Comparison of ENCODE assay signal across 8 cellular contexts in the genomic region with DNA sequence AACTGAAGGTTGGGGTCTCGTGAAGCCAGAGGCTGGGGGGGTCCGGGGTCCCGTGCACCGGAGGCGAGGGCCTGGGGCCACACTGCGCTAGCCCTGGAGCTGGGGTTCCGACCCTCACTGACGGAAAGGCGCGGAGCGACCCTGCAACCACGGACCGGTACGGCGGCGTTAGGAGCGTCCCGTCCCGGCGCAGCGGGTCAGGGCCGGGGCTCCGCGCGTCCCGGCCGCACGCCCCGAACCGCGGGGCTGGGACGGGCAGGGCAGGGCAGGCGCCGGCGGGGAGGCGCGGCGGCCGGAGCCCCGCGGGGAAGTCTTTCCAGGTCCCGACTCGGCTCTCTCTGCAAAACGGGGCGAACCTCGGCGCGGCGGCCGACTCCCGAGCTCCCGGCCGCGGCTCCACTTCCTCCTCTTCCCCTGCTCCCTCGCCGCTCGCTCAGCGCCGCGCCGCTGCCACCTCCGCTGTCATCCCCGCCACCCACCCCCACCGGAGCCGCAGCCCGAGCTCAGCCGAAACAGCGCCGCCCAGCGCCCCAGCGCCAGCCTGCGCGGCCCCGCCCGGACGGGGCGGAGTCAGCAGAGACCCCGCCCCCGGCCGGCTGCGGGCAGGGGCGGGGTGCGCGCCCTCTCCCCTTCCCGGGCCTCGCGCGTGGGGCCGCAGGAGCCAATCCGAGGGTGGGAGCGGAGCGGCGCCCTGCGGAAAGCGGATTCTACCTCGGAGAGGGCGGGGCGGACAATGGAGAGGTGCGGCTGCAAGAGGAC. TPM values are rescaled to one million over a fixed set of nuclear protein-coding genes. Genes with fewer than 3 reads are reported as not detected.
DNase-seq lines count a peak whose midpoint lies in the region; ATAC-seq and TF ChIP-seq lines count a peak whose summit lies in the region.

Gene GDPD5 (minus strand): TSS at position 509 of the 759 bp plus-strand sequence. CDS start 48,206 bp downstream, outside the sequence.

- H3K9ac ChIP-seq in SU-DHL-6 (ENCODE audit: low read length) = peak within 1 kb of the TSS; percentile 37

- no peak for TF ChIP-seq EP300 in upper lobe of left lung (IDR thresholded peaks at IDR 0.05)

- H3K36me3 ChIP-seq in SU-DHL-6 (ENCODE audit: low read length) (no peaks in the 10 kb centered on the region), heart left ventricle (no peaks in the 10 kb centered on the region), upper lobe of left lung (no peaks in the 10 kb centered on the region)

- no peak within 1 kb of the TSS for H3K27ac ChIP-seq in SU-DHL-6 (ENCODE audit: low read depth, low read length)
- peak within 1 kb of the TSS in 4 of 12 donors; percentile 18 to 62 (median 34) for H3K27ac ChIP-seq in heart left ventricle
- peak within 1 kb of the TSS in 2 of 4 donors; percentile 58 to 79 for H3K27ac ChIP-seq in upper lobe of left lung

- H3K9me2 ChIP-seq in SU-DHL-6 (replicated peaks; ENCODE audit: insufficient read depth, low read length) = no peaks in the 10 kb centered on the region

- intact Hi-C loops in heart left ventricle (cut with DNase I) = loop anchor here in 4 of 10 donors (2.0 to 10.0 kb wide), 4 partner anchors 63 to 241 kb away; partner anchors contain the start of gene RPS3 (in 3 of the 4)
- intact Hi-C loops in posterior vena cava (cut with DNase I) = loop anchor here in 1 of 2 donors (10.0 kb wide), 1 partner anchor 241 kb away; no protein-coding TSS in a partner anchor

- H3K36me3 Mint-ChIP-seq in activated naive CD8-positive, alpha-beta T cell treated with anti-CD3 and anti-CD28 coated beads, Interleukin-2, amount 10 ng/mL, durations not matched to agents 7 days and 5 days = no peaks in the 10 kb centered on the region

- H4K20me1 ChIP-seq in SU-DHL-6 (ENCODE audit: low read depth, low read length) = no peaks in the 10 kb centered on the region

- peak within 1 kb of the TSS; percentile 55 for H3K4me2 ChIP-seq in SU-DHL-6 (ENCODE audit: low read depth, low read length, poor library complexity, severe bottlenecking)

- H3K27me3 Mint-ChIP-seq in activated naive CD8-positive, alpha-beta T cell treated with anti-CD3 and anti-CD28 coated beads, Interleukin-2, amount 10 ng/mL, durations not matched to agents 7 days and 5 days = peaks cover 9% of the 10 kb centered on the region

- no peaks in the 10 kb centered on the region for H3F3A ChIP-seq in SU-DHL-6 (ENCODE audit: insufficient read depth)

- H3K4me1 ChIP-seq in heart left ventricle (peaks cover 0 to 33% (median 16%) of the 10 kb centered on the region in 12 donors), upper lobe of left lung (peaks cover 14 to 28% (median 24%) of the 10 kb centered on the region in 4 donors)

- peaks cover 27% of the 10 kb centered on the region for H3K4me1 Mint-ChIP-seq in activated naive CD8-positive, alpha-beta T cell treated with anti-CD3 and anti-CD28 coated beads, Interleukin-2, amount 10 ng/mL, durations not matched to agents 7 days and 5 days

- 0 to 1% (median 1%) methylated on average over 40 to 99 of the region's 99 CpGs for WGBS in heart left ventricle, 4 donors
- WGBS in upper lobe of left lung, 2 donors = 2% methylated on average over 12 of the region's 99 CpGs; no CpG with 5 or more reads in 1 of the 2 donors

- peak in 1 of 2 donors; percentile 56 for TF ChIP-seq POLR2A in heart left ventricle (IDR thresholded peaks at IDR 0.05)
- peak in 1 of 4 donors; percentile 55 for TF ChIP-seq POLR2A in upper lobe of left lung (IDR thresholded peaks at IDR 0.05)

- peak within 1 kb of the TSS; percentile 80 for H3K27ac Mint-ChIP-seq in activated naive CD8-positive, alpha-beta T cell treated with anti-CD3 and anti-CD28 coated beads, Interleukin-2, amount 10 ng/mL, durations not matched to agents 7 days and 5 days

- peak; percentile 70 for TF ChIP-seq CTCF in GM10266 (IDR thresholded peaks at IDR 0.05; ENCODE audit: control insufficient read depth, insufficient read depth, low read depth, missing control alignments)
- TF ChIP-seq CTCF in SU-DHL-6 (IDR thresholded peaks at IDR 0.05; ENCODE audit: insufficient read depth, low read length, poor library complexity, severe bottlenecking) = peak; percentile 42
- TF ChIP-seq CTCF in heart left ventricle (IDR thresholded peaks at IDR 0.05) = peak in 10 of 12 donors; percentile 39 to 73 (median 64)
- TF ChIP-seq CTCF in upper lobe of left lung (IDR thresholded peaks at IDR 0.05) = peak; percentile 29 to 79 (median 59)

- peak within 1 kb of the TSS; percentile 83 for H3K4me3 Mint-ChIP-seq in activated naive CD8-positive, alpha-beta T cell treated with anti-CD3 and anti-CD28 coated beads, Interleukin-2, amount 10 ng/mL, durations not matched to agents 7 days and 5 days

- POLR2A ChIA-PET in activated naive CD8-positive, alpha-beta T cell treated with anti-CD3 and anti-CD28 coated beads, Interleukin-2, amount 10 ng/mL, durations not matched to agents 7 days and 5 days (lab: Charles Lee) = interaction anchor here (0.6 to 2.1 kb wide), 7 partner anchors 9 to 126 kb away, joined by 3 to 21 read pairs (median 4); partner anchors contain the start of genes RPS3 and SERPINH1

- H3K9me3 Mint-ChIP-seq in activated naive CD8-positive, alpha-beta T cell treated with anti-CD3 and anti-CD28 coated beads, Interleukin-2, amount 10 ng/mL, durations not matched to agents 7 days and 5 days = no peaks in the 10 kb centered on the region

- no peak within 1 kb of the TSS for H2AFZ ChIP-seq in SU-DHL-6 (ENCODE audit: low read depth, low read length, severe bottlenecking)

- peak; percentile 98 for DNase-seq in GM10266 (ENCODE audit: extremely low spot score)
- DNase-seq in NCI-H1092 (lab: John Stamatoyannopoulos, UW) = peak; percentile 81
- DNase-seq in activated naive CD8-positive, alpha-beta T cell treated with anti-CD3 and anti-CD28 coated beads, Interleukin-2, amount 10 ng/mL, durations not matched to agents 7 days and 5 days = peak; percentile 96
- DNase-seq in heart left ventricle = peak; percentile 85 to 92 (median 86)
- DNase-seq in posterior vena cava (ENCODE audit: low spot score) = peak; percentile 94
- DNase-seq in upper lobe of left lung = peak; percentile 88 to 96

- no peaks in the 10 kb centered on the region for H3K27me3 ChIP-seq in SU-DHL-6 (ENCODE audit: low read length)
- H3K27me3 ChIP-seq in heart left ventricle = no peaks in the 10 kb centered on the region
- peaks cover 0 to 9% (median 0%) of the 10 kb centered on the region in 4 donors for H3K27me3 ChIP-seq in upper lobe of left lung

- peak; percentile 79 for ATAC-seq in HG02588 (IDR thresholded peaks at IDR 0.05; ENCODE audit: unreplicated experiment)
- ATAC-seq in activated naive CD8-positive, alpha-beta T cell treated with anti-CD3 and anti-CD28 coated beads, Interleukin-2, amount 10 ng/mL, durations not matched to agents 7 days and 5 days (ENCODE audit: low read depth) = peak; percentile 90
- peak; percentile 88 to 98 (median 96) for ATAC-seq in heart left ventricle
- ATAC-seq in upper lobe of left lung (ENCODE audit: low FRiP score in 2 of 2) = peak; percentile 93 to 98

- H3K9me3 ChIP-seq in SU-DHL-6 (ENCODE audit: insufficient read depth, low read length) (no peaks in the 10 kb centered on the region), heart left ventricle (no peaks in the 10 kb centered on the region), upper lobe of left lung (no peaks in the 10 kb centered on the region)

- H3K79me2 ChIP-seq in SU-DHL-6 (ENCODE audit: insufficient read depth, low read length) = no peaks in the 10 kb centered on the region

- peak within 1 kb of the TSS; percentile 49 for H3K4me3 ChIP-seq in SU-DHL-6 (ENCODE audit: insufficient read depth, low read length, poor library complexity, severe bottlenecking)
- peak within 1 kb of the TSS; percentile 63 to 96 (median 77) for H3K4me3 ChIP-seq in heart left ventricle
- peak within 1 kb of the TSS; percentile 55 to 90 (median 72) for H3K4me3 ChIP-seq in upper lobe of left lung

RNA-seq across cellular contexts. Expression of gene GDPD5, which starts in this region (rescaled TPM):
- 10 to 100 TPM; 35.7 to 38.4 TPM for total RNA-seq in activated naive CD8-positive, alpha-beta T cell treated with anti-CD3 and anti-CD28 coated beads, Interleukin-2, amount 10 ng/mL, durations not matched to agents 7 days and 5 days
- total RNA-seq in heart left ventricle (10 to 100 TPM in 2 of 9 donors, 1 to 10 TPM in 7; 2.0 to 12.5 (median 5.1) TPM), posterior vena cava (10 to 100 TPM; 30.1 to 37.5 TPM), upper lobe of left lung (10 to 100 TPM in 4 of 6 donors, 1 to 10 TPM in 2; 5.7 to 34.6 (median 14.0) TPM)
- 1 to 10 TPM; 4.0 to 4.8 TPM for polyA plus RNA-seq in heart left ventricle
